In genomic region chr10:112227331-112227961, GRCh38 we compare ENCODE assay signal across 14 cellular contexts. TPM values are rescaled to one million over a fixed set of nuclear protein-coding genes. Genes with fewer than 3 reads are reported as not detected.
DNase-seq lines count a peak whose midpoint lies in the region; ATAC-seq and TF ChIP-seq lines count a peak whose summit lies in the region.
"Had no signal": no experiment of that assay in that cellular context is flagged by ENCODE, and none has a peak within 500 bp of the region (broad histone marks: within the 10 kb centered on the region; RNA-seq: fewer than 3 reads in every experiment).

No MANE protein-coding gene starts in this region.

- ATAC-seq in HG02571 (IDR thresholded peaks at IDR 0.05; ENCODE audit: unreplicated experiment) = no peak

- no peaks in the 10 kb centered on the region for H3K27me3 ChIP-seq in GM23248 (replicated peaks; ENCODE audit: insufficient read depth)

- H3K4me2 ChIP-seq in GM23248 (ENCODE audit: unreplicated experiment) = no peak overlapping the region

- H3F3A ChIP-seq in GM23248 (ENCODE audit: insufficient read depth) = peaks cover 29% of the 10 kb centered on the region

- 18 to 27% methylated on average over 5 of the region's 5 CpGs for WGBS in GM23248 (ENCODE audit: low coverage in 1 of 2, low lambda C conversion rate in 2 of 2, missing lambda C conversion rate in 2 of 2), 2 experiments

- H3K36me3 ChIP-seq in GM23248 (ENCODE audit: low read depth) = no peaks in the 10 kb centered on the region
- H3K36me3 ChIP-seq: esophagus muscularis mucosa had no signal

- H3K9me2 ChIP-seq in GM23248 (ENCODE audit: insufficient read depth) = no peaks in the 10 kb centered on the region

- H3K27ac ChIP-seq in GM23248 = no peak overlapping the region
- H3K27ac ChIP-seq: esophagus muscularis mucosa had no signal

- no peak overlapping the region for H3K4me3 ChIP-seq in GM23248
- no peak overlapping the region for H3K4me3 ChIP-seq in fibroblast of mammary gland (ENCODE audit: control insufficient read depth, low read depth, low read length)
- H3K4me3 ChIP-seq in skeletal muscle cell (ENCODE audit: low read depth, low read length) = no peak overlapping the region
- H3K4me3 ChIP-seq: esophagus muscularis mucosa had no signal

- no peaks in the 10 kb centered on the region for H4K20me1 ChIP-seq in GM23248 (ENCODE audit: insufficient read depth)

- DNase-seq in GM23248 (peak; percentile 74), NOMO-1 treated with dmso at 0.1 percent for 144 hours (lab: John Stamatoyannopoulos, UW; ENCODE audit: unreplicated experiment) (peak; percentile 92), fibroblast of mammary gland (ENCODE audit: low read depth) (peak; percentile 95), skeletal muscle cell (ENCODE audit: low read depth) (peak; percentile 62), AG08396 (ENCODE audit: low spot score) (no peak), NCI-H82 (lab: John Stamatoyannopoulos, UW) (no peak)
- DNase-seq: activated CD4-positive, CD25-positive, alpha-beta regulatory T cell; NCI-H1694; stimulated activated CD4-positive, alpha-beta T cell treated with anti-CD3 and anti-CD28 coated beads, Interleukin-15, amount 100 ng/mL, for 24 hours had no signal

- no peaks in the 10 kb centered on the region for H3K79me2 ChIP-seq in GM23248 (ENCODE audit: insufficient read depth)

- no peak for TF ChIP-seq CTCF in fibroblast of mammary gland (conservative IDR thresholded peaks at IDR 0.05; ENCODE audit: control insufficient read depth, insufficient read depth, low read depth, low read length)

- in situ Hi-C loops in GM23248 (cut with MboI) = no loop called here

- peaks cover 51% of the 10 kb centered on the region for H3K4me1 ChIP-seq in GM23248 (ENCODE audit: insufficient read depth)
- H3K4me1 ChIP-seq: esophagus muscularis mucosa had no signal

- no peaks in the 10 kb centered on the region for H3K9me3 ChIP-seq in GM23248 (ENCODE audit: low read depth)
- H3K9me3 ChIP-seq: esophagus muscularis mucosa had no signal

- H3K9ac ChIP-seq in GM23248 = no peak overlapping the region

- no peak overlapping the region for H2AFZ ChIP-seq in GM23248

RNA-seq across cellular contexts. Expression of gene GPAM, which starts 43.9 kb away (rescaled TPM):
- 9.0 and 12.5 TPM in 2 replicates for total RNA-seq in GM23248 (2014; rRNA removed; shearing (Covaris generic))
- 4.9 and 5.2 TPM in 2 replicates for polyA plus RNA-seq in GM23248 (2016; fragmentation: Nextera tagmentation; extraction: Ambion mirVana)

RNA-seq across cellular contexts. Expression of gene TECTB, which starts 55.8 kb away (rescaled TPM):
- 0.63 TPM in 1 of 2 replicates, not detected in the other for total RNA-seq in GM23248 (2014; rRNA removed; shearing (Covaris generic))
- 0.21 TPM in 1 of 2 replicates, not detected in the other for polyA plus RNA-seq in GM23248 (2016; fragmentation: Nextera tagmentation; extraction: Ambion mirVana)
- total RNA-seq: cardiac septum, G401, kidney epithelial cell had no signal

Comparison
In these comparisons a context has a peak if more than half of its experiments do, and no peak if none do; other contexts are left out.
1. DNase-seq: peak in GM23248 (single experiment), NOMO-1 treated with dmso at 0.1 percent for 144 hours (single experiment), fibroblast of mammary gland (single experiment) and skeletal muscle cell (single experiment); none in AG08396 (single experiment) and NCI-H82 (single experiment).